ENCODE assay signal across 7 cellular contexts in genomic region chr10:46284286-46285229, GRCh38. TPM values are rescaled to one million over a fixed set of nuclear protein-coding genes. Genes with fewer than 3 reads are reported as not detected.
DNase-seq lines count a peak whose midpoint lies in the region; ATAC-seq, FAIRE-seq and TF ChIP-seq lines count a peak whose summit lies in the region.

No MANE protein-coding gene starts in this region.

- peak overlapping the region; percentile 71 for H3K27ac ChIP-seq in VCaP

- DNase-seq in NCI-H146 (lab: John Stamatoyannopoulos, UW): peak; percentile 72
- DNase-seq in bronchial epithelial cell (ENCODE audit: low read depth): peak; percentile 57
- peak; percentile 59 for DNase-seq in iris pigment epithelial cell (ENCODE audit: low read depth)
- peak; percentile 71 for DNase-seq in stimulated activated CD4-positive, alpha-beta T cell treated with anti-CD3 and anti-CD28 coated beads, Interleukin-12 subunit alpha, Interleukin-12 subunit beta, amount 100 ng/mL, for 4 hours

- peak overlapping the region; percentile 70 for H3K4me3 ChIP-seq in bronchial epithelial cell (ENCODE audit: low read depth, low read length)

- H3K27me3 ChIP-seq in bronchial epithelial cell (ENCODE audit: control insufficient read depth, insufficient read depth, low read length): peaks cover 7% of the 10 kb centered on the region

- no peak for TF ChIP-seq CTCF in VCaP (conservative IDR thresholded peaks at IDR 0.05)
- TF ChIP-seq CTCF in bronchial epithelial cell (IDR thresholded peaks at IDR 0.05; ENCODE audit: insufficient read depth, low read length, severe bottlenecking): no peak

- H3K36me3 ChIP-seq in bronchial epithelial cell (ENCODE audit: control insufficient read depth, insufficient read depth, low read length): no peaks in the 10 kb centered on the region

- no peak for FAIRE-seq in bronchial epithelial cell (lab: Jason Lieb, UNC)

- ATAC-seq in GM18508 (IDR thresholded peaks at IDR 0.05; ENCODE audit: insufficient read depth, unreplicated experiment): peak; percentile 63
- ATAC-seq in HG02884 (IDR thresholded peaks at IDR 0.05; ENCODE audit: unreplicated experiment): peak; percentile 89

RNA-seq across cellular contexts. Expression of gene ANTXRL, which starts 2.2 kb away (rescaled TPM):
- total RNA-seq in bronchial epithelial cell: not detected in 2 replicates

Comparison
In these comparisons a context has a peak if more than half of its experiments do, and no peak if none do; other contexts are left out.
1. Peak in every context shown above with its lines: DNase-seq, ATAC-seq, H3K4me3 ChIP-seq and H3K27ac ChIP-seq.